9 cellular contexts compared by ENCODE assay signal in genomic region chr12:75478395-75478794, GRCh38. TPM values are rescaled to one million over a fixed set of nuclear protein-coding genes. Genes with fewer than 3 reads are reported as not detected.
DNase-seq lines count a peak whose midpoint lies in the region; ATAC-seq and TF ChIP-seq lines count a peak whose summit lies in the region.
"Had no signal": no experiment of that assay in that cellular context is flagged by ENCODE, and none has a peak within 500 bp of the region (broad histone marks: within the 10 kb centered on the region; RNA-seq: fewer than 3 reads in every experiment).

No MANE protein-coding gene starts in this region.

- H3K4me1 Mint-ChIP-seq in effector memory CD8-positive, alpha-beta T cell (ENCODE audit: low read depth in 2 of 2) = peaks cover 35 to 37% of the 10 kb centered on the region in 2 donors

- H3K9me3 ChIP-seq in tibial nerve = no peaks in the 10 kb centered on the region

- DNase-seq in Right ventricle myocardium inferior (ENCODE audit: missing footprints) = no peak
- DNase-seq in Right ventricle myocardium superior = no peak
- peak; percentile 95 for DNase-seq in MV-4-11 (lab: John Stamatoyannopoulos, UW)
- DNase-seq in effector memory CD8-positive, alpha-beta T cell = peak in 1 of 3 experiments; percentile 15
- no peak for DNase-seq in tibial nerve (ENCODE audit: low spot score in 2 of 2)
- DNase-seq in NCI-H446 treated with DMSO at 0.1 percent for 48 hours (lab: John Stamatoyannopoulos, UW) = no peak
- DNase-seq in NCI-H2196 treated with DMSO at 0.1 percent for 48 hours (lab: John Stamatoyannopoulos, UW; ENCODE audit: unreplicated experiment) = no peak
- DNase-seq in effector CD8-positive, alpha-beta T cell (lab: John Stamatoyannopoulos, UW) = no peak

- H3K9me3 Mint-ChIP-seq in effector memory CD8-positive, alpha-beta T cell = no peaks in the 10 kb centered on the region

- no peaks in the 10 kb centered on the region for H3K36me3 ChIP-seq in tibial nerve

- H3K27me3 ChIP-seq in tibial nerve = no peaks in the 10 kb centered on the region

- no peak for TF ChIP-seq POLR2A in tibial nerve (IDR thresholded peaks at IDR 0.05)

- H3K4me3 ChIP-seq in tibial nerve = no peak overlapping the region
- H3K4me3 ChIP-seq: lung had no signal

- peak; percentile 31 for ATAC-seq in Right ventricle myocardium inferior
- ATAC-seq in Right ventricle myocardium superior (ENCODE audit: poor library complexity) = no peak
- ATAC-seq in effector memory CD8-positive, alpha-beta T cell (replicated peaks) = peak; percentile 35

- H3K27ac ChIP-seq in tibial nerve = peak overlapping the region in 3 of 4 donors; percentile 7 to 69 (median 39)

- H3K27me3 Mint-ChIP-seq in effector memory CD8-positive, alpha-beta T cell = peaks cover 0 to 4% of the 10 kb centered on the region in 2 donors

- peaks cover 0 to 15% (median 5%) of the 10 kb centered on the region in 4 donors for H3K4me1 ChIP-seq in tibial nerve

- H3K36me3 Mint-ChIP-seq in effector memory CD8-positive, alpha-beta T cell (ENCODE audit: insufficient read depth) = peaks cover 34% of the 10 kb centered on the region

- TF ChIP-seq CTCF in tibial nerve (IDR thresholded peaks at IDR 0.05) = no peak

- peak overlapping the region; percentile 95 to 98 for H3K27ac Mint-ChIP-seq in effector memory CD8-positive, alpha-beta T cell

- WGBS in tibial nerve, 2 donors = 61 to 68% methylated on average over 3 of the region's 3 CpGs

- intact Hi-C loops in Right ventricle myocardium inferior (cut with DNase I) (no loop called here), Right ventricle myocardium superior (cut with DNase I) (no loop called here)

- peak overlapping the region in 1 of 2 donors; percentile 15 for H3K4me3 Mint-ChIP-seq in effector memory CD8-positive, alpha-beta T cell

- TF ChIP-seq EP300 in tibial nerve (IDR thresholded peaks at IDR 0.05) = peak in 1 of 2 donors; percentile 54

RNA-seq across cellular contexts. Expression of gene GLIPR1, which starts 2.2 kb away (rescaled TPM):
- total RNA-seq in Right ventricle myocardium inferior = 12.2 TPM
- total RNA-seq in Right ventricle myocardium superior = 10.9 TPM
- total RNA-seq in tibial nerve = 10 to 100 TPM in 1 of 4 donors, 1 to 10 TPM in 3; 4.7 to 12.3 (median 6.5) TPM

RNA-seq across cellular contexts. Expression of gene KRR1, which starts 33.0 kb away (rescaled TPM):
- total RNA-seq in Right ventricle myocardium inferior (31.1 TPM), Right ventricle myocardium superior (25.2 TPM), tibial nerve (10 to 100 TPM; 16.5 to 34.7 (median 22.2) TPM)
